13 cellular contexts compared by ENCODE assay signal in the genomic region with DNA sequence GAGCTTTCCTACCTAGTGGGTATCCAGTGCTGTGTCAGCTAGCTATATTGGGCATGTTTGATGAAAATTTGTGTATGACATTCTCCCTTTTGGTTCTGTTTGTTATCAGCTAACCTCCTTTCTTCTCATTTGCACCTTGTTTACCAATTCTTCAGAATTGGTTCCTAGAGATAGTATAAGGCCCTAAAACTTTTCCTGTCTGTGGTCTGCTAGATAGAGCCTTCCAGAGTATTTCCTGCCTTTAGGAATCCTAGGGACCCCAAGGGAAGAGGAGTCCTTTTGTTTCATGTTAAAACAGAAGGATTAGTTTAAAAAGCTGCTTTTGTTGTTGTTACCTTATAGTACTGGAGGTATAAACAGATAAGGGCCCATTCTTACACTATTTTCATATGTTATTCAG. TPM values are rescaled to one million over a fixed set of nuclear protein-coding genes. Genes with fewer than 3 reads are reported as not detected.
DNase-seq lines count a peak whose midpoint lies in the region; ATAC-seq and TF ChIP-seq lines count a peak whose summit lies in the region.
"Had no signal": no experiment of that assay in that cellular context is flagged by ENCODE, and none has a peak within 500 bp of the region (broad histone marks: within the 10 kb centered on the region; RNA-seq: fewer than 3 reads in every experiment).

No MANE protein-coding gene starts in this region.

- TF ChIP-seq CTCF in CD14-positive monocyte (IDR thresholded peaks at IDR 0.05) (no peak), PC-3 (conservative IDR thresholded peaks at IDR 0.05; ENCODE audit: low read depth, low read length) (no peak), left lung (IDR thresholded peaks at IDR 0.05) (no peak), psoas muscle (IDR thresholded peaks at IDR 0.05) (no peak)

- POLR2A ChIA-PET in PC-3 (lab: Charles Lee; ENCODE audit: unreplicated experiment) = no interaction called here

- no peaks in the 10 kb centered on the region for H3K79me2 ChIP-seq in PC-3 (ENCODE audit: low read length)

- H3K9ac ChIP-seq in PC-3 (ENCODE audit: low read length) = no peak overlapping the region

- H3K36me3 ChIP-seq in PC-3 (ENCODE audit: low read depth, low read length) = no peaks in the 10 kb centered on the region
- peaks cover 0 to 48% of the 10 kb centered on the region in 2 donors for H3K36me3 ChIP-seq in left lung
- H3K36me3 ChIP-seq in psoas muscle (ENCODE audit: insufficient read depth in 1 of 2, low read depth in 1 of 2) = peaks cover 0 to 56% of the 10 kb centered on the region in 2 donors

- no peaks in the 10 kb centered on the region for H4K20me1 ChIP-seq in PC-3 (ENCODE audit: low read length)

- peak overlapping the region; percentile 35 to 91 (median 82) for H3K27ac Mint-ChIP-seq in CD14-positive monocyte
- no peak overlapping the region for H3K27ac Mint-ChIP-seq in activated naive CD4-positive, alpha-beta T cell treated with anti-CD3 and anti-CD28 coated beads, Interleukin-2, amount 50 U/mL, for 72 hours

- H3K4me3 ChIP-seq in PC-3 (ENCODE audit: low read length) = no peak overlapping the region
- no peak overlapping the region for H3K4me3 ChIP-seq in left lung
- no peak overlapping the region for H3K4me3 ChIP-seq in psoas muscle
- H3K4me3 ChIP-seq: PC-9 had no signal

- H3K4me1 ChIP-seq in PC-3 (ENCODE audit: insufficient read depth, low read length) = no peaks in the 10 kb centered on the region
- peaks cover 21 to 71% of the 10 kb centered on the region in 2 donors for H3K4me1 ChIP-seq in left lung
- H3K4me1 ChIP-seq in psoas muscle = peaks cover 46% of the 10 kb centered on the region

- ATAC-seq in PC-3 (no peak), left lung (no peak), psoas muscle (no peak)
- no peak for ATAC-seq in activated naive CD4-positive, alpha-beta T cell treated with anti-CD3 and anti-CD28 coated beads, Interleukin-2, amount 50 U/mL, for 72 hours

- BruUV-seq in PC-3 (replicated peaks; lab: Mats Ljungman, UMichigan) = TSS peak; percentile 8

- H2AFZ ChIP-seq in PC-3 (ENCODE audit: low read length) = no peak overlapping the region
- H2AFZ ChIP-seq: PC-9 had no signal

- H3K9me2 ChIP-seq in PC-3 (replicated peaks; ENCODE audit: low read length) = no peaks in the 10 kb centered on the region

- DNase-seq in CD14-positive monocyte (ENCODE audit: low spot score) (no peak), PC-3 (no peak), left lung (no peak), psoas muscle (no peak)
- no peak for DNase-seq in activated effector memory CD4-positive, alpha-beta T cell treated with anti-CD3 and anti-CD28 coated beads, Interleukin-2, amount 50 U/mL, for 16 hours
- DNase-seq in effector CD8-positive, alpha-beta T cell (lab: John Stamatoyannopoulos, UW) = no peak
- DNase-seq in activated naive CD4-positive, alpha-beta T cell treated with anti-CD3 and anti-CD28 coated beads, Interleukin-2, amount 50 U/mL, for 72 hours (ENCODE audit: low spot score in 2 of 2) = no peak
- DNase-seq: activated CD4-positive, alpha-beta T cell treated with anti-CD3 and anti-CD28 coated beads, Interleukin-2, amount 50 U/mL, for 4 hours; activated gamma-delta T cell; NCI-H526 treated with DMSO at 0.1 percent for 48 hours; PC-9; stimulated activated CD4-positive, alpha-beta T cell treated with anti-CD3 and anti-CD28 coated beads, Interleukin-12 subunit alpha, Interleukin-12 subunit beta, amount 100 ng/mL, for 4 hours; stimulated activated naive CD4-positive, alpha-beta T cell treated with Interleukin-2 at 50 U/mL for 16 hours had no signal

- peak overlapping the region in 1 of 2 donors; percentile 68 for H3K4me3 Mint-ChIP-seq in CD14-positive monocyte

- H3K27ac ChIP-seq in PC-3 (ENCODE audit: low read length) (no peak overlapping the region), left lung (peak overlapping the region; percentile 10 to 66), psoas muscle (peak overlapping the region; percentile 56)
- H3K27ac ChIP-seq: PC-9 had no signal

- H3K36me3 Mint-ChIP-seq in CD14-positive monocyte = peaks cover 70 to 79% of the 10 kb centered on the region in 2 donors
- H3K36me3 Mint-ChIP-seq in activated naive CD4-positive, alpha-beta T cell treated with anti-CD3 and anti-CD28 coated beads, Interleukin-2, amount 50 U/mL, for 72 hours = peaks cover 0 to 4% of the 10 kb centered on the region in 2 donors

- peaks cover 66% of the 10 kb centered on the region for H3K4me1 Mint-ChIP-seq in CD14-positive monocyte

- H3K27me3 Mint-ChIP-seq in CD14-positive monocyte (ENCODE audit: low read depth in 3 of 3) = no peaks in the 10 kb centered on the region

- no peaks in the 10 kb centered on the region for H3K27me3 ChIP-seq in PC-3 (ENCODE audit: low read length)
- no peaks in the 10 kb centered on the region for H3K27me3 ChIP-seq in left lung
- H3K27me3 ChIP-seq in psoas muscle (ENCODE audit: insufficient read depth in 3 of 3, low read length in 2 of 3) = no peaks in the 10 kb centered on the region

- no peaks in the 10 kb centered on the region for H3F3A ChIP-seq in PC-3 (ENCODE audit: low read length, unreplicated experiment)

- no peaks in the 10 kb centered on the region for H3K9me3 Mint-ChIP-seq in CD14-positive monocyte
- H3K9me3 Mint-ChIP-seq in activated naive CD4-positive, alpha-beta T cell treated with anti-CD3 and anti-CD28 coated beads, Interleukin-2, amount 50 U/mL, for 72 hours = no peaks in the 10 kb centered on the region

- H3K9me3 ChIP-seq in PC-3 (ENCODE audit: low read length) = no peaks in the 10 kb centered on the region
- no peaks in the 10 kb centered on the region for H3K9me3 ChIP-seq in left lung
- no peaks in the 10 kb centered on the region for H3K9me3 ChIP-seq in psoas muscle

- intact Hi-C loops in CD14-positive monocyte (cut with micrococcal nuclease) (loop anchor here in 1 of 2 donors (2.0 kb wide), 1 partner anchor 13 kb away; no protein-coding TSS in a partner anchor), PC-3 (cut with micrococcal nuclease) (no loop called here), left lung (cut with DNase I) (no loop called here), psoas muscle (cut with DNase I) (no loop called here)

- no peak overlapping the region for H3K4me2 ChIP-seq in PC-3 (ENCODE audit: low read length)
- H3K4me2 ChIP-seq: PC-9 had no signal

- CTCF ChIA-PET in PC-3 (lab: Charles Lee) = no interaction called here

RNA-seq across cellular contexts. Expression of gene MAP3K3, which starts 11.5 kb away (rescaled TPM):
- polyA plus RNA-seq in CD14-positive monocyte (10 to 100 TPM; 52.2 to 63.6 TPM), psoas muscle (10 to 100 TPM in 2 of 3 donors, 1 to 10 TPM in 1; 8.3 to 22.1 (median 12.6) TPM)
- total RNA-seq in PC-3 (2014; rRNA removed) (27.1 and 36.1 TPM in 2 replicates), left lung (10 to 100 TPM; 44.2 to 58.3 TPM), psoas muscle (10 to 100 TPM; 19.7 to 27.4 (median 24.7) TPM)
- 10 to 100 TPM; 28.3 to 54.2 TPM for total RNA-seq in activated naive CD4-positive, alpha-beta T cell treated with anti-CD3 and anti-CD28 coated beads, Interleukin-2, amount 50 U/mL, for 72 hours

RNA-seq across cellular contexts. Expression of gene TACO1, which starts 33.0 kb away (rescaled TPM):
- polyA plus RNA-seq in CD14-positive monocyte (10 to 100 TPM in 1 of 2 donors, 1 to 10 TPM in 1; 9.5 to 12.5 TPM), psoas muscle (10 to 100 TPM; 41.0 to 49.5 (median 48.7) TPM)
- total RNA-seq in PC-3 (2014; rRNA removed) (47.9 and 70.0 TPM in 2 replicates), left lung (10 to 100 TPM; 18.2 to 18.5 TPM), psoas muscle (10 to 100 TPM; 28.6 to 45.5 (median 41.5) TPM)
- 10 to 100 TPM; 10.1 to 27.3 TPM for total RNA-seq in activated naive CD4-positive, alpha-beta T cell treated with anti-CD3 and anti-CD28 coated beads, Interleukin-2, amount 50 U/mL, for 72 hours

Comparison
In these comparisons a context has a peak if more than half of its experiments do, and no peak if none do; other contexts are left out.
1. H3K27ac Mint-ChIP-seq: peak in CD14-positive monocyte (7 of 7); none in activated naive CD4-positive, alpha-beta T cell treated with anti-CD3 and anti-CD28 coated beads, Interleukin-2, amount 50 U/mL, for 72 hours (0 of 2).